In genomic region chr3:189122526-189123205, GRCh38 we compare ENCODE assay signal across 13 cellular contexts. TPM values are rescaled to one million over a fixed set of nuclear protein-coding genes. Genes with fewer than 3 reads are reported as not detected.
DNase-seq lines count a peak whose midpoint lies in the region; ATAC-seq, FAIRE-seq and TF ChIP-seq lines count a peak whose summit lies in the region.
"Had no signal": no experiment of that assay in that cellular context is flagged by ENCODE, and none has a peak within 500 bp of the region (broad histone marks: within the 10 kb centered on the region; RNA-seq: fewer than 3 reads in every experiment).

No MANE protein-coding gene starts in this region.

- POLR2A ChIA-PET in naive thymus-derived CD4-positive, alpha-beta T cell (lab: Charles Lee) = interaction anchor here (0.9 kb wide), 1 partner anchor 14 kb away, joined by 3 read pairs; no protein-coding TSS in a partner anchor

- H3K27me3 Mint-ChIP-seq in activated T-cell treated with anti-CD3 and anti-CD28 coated beads, Interleukin-2, amount 50 U/mL, for 72 hours (ENCODE audit: low read depth) = no peaks in the 10 kb centered on the region
- H3K27me3 Mint-ChIP-seq in naive thymus-derived CD4-positive, alpha-beta T cell = peaks cover 0 to 3% (median 0%) of the 10 kb centered on the region in 5 donors

- H3K9me3 Mint-ChIP-seq in activated T-cell treated with anti-CD3 and anti-CD28 coated beads, Interleukin-2, amount 50 U/mL, for 72 hours = peaks cover 6 to 11% of the 10 kb centered on the region in 2 donors
- peaks cover 0 to 21% (median 10%) of the 10 kb centered on the region in 11 donors for H3K9me3 Mint-ChIP-seq in naive thymus-derived CD4-positive, alpha-beta T cell

- peak overlapping the region; percentile 91 for H3K27ac Mint-ChIP-seq in activated T-cell treated with anti-CD3 and anti-CD28 coated beads, Interleukin-2, amount 50 U/mL, for 72 hours
- no peak overlapping the region for H3K27ac Mint-ChIP-seq in naive thymus-derived CD4-positive, alpha-beta T cell
- H3K27ac Mint-ChIP-seq: H9 had no signal

- TF ChIP-seq CTCF in esophagus squamous epithelium (IDR thresholded peaks at IDR 0.05) (no peak), upper lobe of left lung (IDR thresholded peaks at IDR 0.05) (no peak)

- no peak for TF ChIP-seq EP300 in upper lobe of left lung (IDR thresholded peaks at IDR 0.05)

- FAIRE-seq in GM19239 (lab: Jason Lieb, UNC) = no peak
- FAIRE-seq: GM12891 had no signal

- intact Hi-C loops in esophagus squamous epithelium (cut with DNase I) = no loop called here
- intact Hi-C loops in naive thymus-derived CD4-positive, alpha-beta T cell (cut with micrococcal nuclease) = no loop called here

- 40 to 51% methylated on average over 5 of the region's 5 CpGs for whole genome bisulfite sequencing in esophagus squamous epithelium, 2 donors
- WGBS in upper lobe of left lung, 2 donors = 66 to 70% methylated on average over 5 of the region's 5 CpGs

- H3K36me3 Mint-ChIP-seq in activated T-cell treated with anti-CD3 and anti-CD28 coated beads, Interleukin-2, amount 50 U/mL, for 72 hours (ENCODE audit: insufficient read depth in 2 of 2) = peaks cover 8 to 19% of the 10 kb centered on the region in 2 donors
- peaks cover 0 to 8% (median 0%) of the 10 kb centered on the region in 5 donors for H3K36me3 Mint-ChIP-seq in naive thymus-derived CD4-positive, alpha-beta T cell

- H3K4me1 ChIP-seq in esophagus squamous epithelium = peaks cover 14 to 41% (median 24%) of the 10 kb centered on the region in 3 donors
- peaks cover 0 to 32% of the 10 kb centered on the region in 2 donors for H3K4me1 ChIP-seq in naive thymus-derived CD4-positive, alpha-beta T cell (ENCODE audit: control insufficient read depth in 2 of 2, insufficient read depth in 2 of 2, low read length in 2 of 2)
- peaks cover 0 to 7% (median 5%) of the 10 kb centered on the region in 4 donors for H3K4me1 ChIP-seq in upper lobe of left lung

- TF ChIP-seq POLR2A in esophagus squamous epithelium (IDR thresholded peaks at IDR 0.05) = no peak
- no peak for TF ChIP-seq POLR2A in upper lobe of left lung (IDR thresholded peaks at IDR 0.05)

- H3K9me3 ChIP-seq in esophagus squamous epithelium = peaks cover 0 to 3% (median 0%) of the 10 kb centered on the region in 3 donors
- H3K9me3 ChIP-seq in naive thymus-derived CD4-positive, alpha-beta T cell (ENCODE audit: control insufficient read depth in 2 of 3, low read length in 3 of 3) = peaks cover 0 to 8% (median 0%) of the 10 kb centered on the region in 3 experiments
- H3K9me3 ChIP-seq in upper lobe of left lung = no peaks in the 10 kb centered on the region

- no peaks in the 10 kb centered on the region for H3K4me1 Mint-ChIP-seq in activated T-cell treated with anti-CD3 and anti-CD28 coated beads, Interleukin-2, amount 50 U/mL, for 72 hours (ENCODE audit: low read depth)
- peaks cover 0 to 12% (median 0%) of the 10 kb centered on the region in 7 donors for H3K4me1 Mint-ChIP-seq in naive thymus-derived CD4-positive, alpha-beta T cell

- H3K27ac ChIP-seq in esophagus squamous epithelium = peak overlapping the region; percentile 3 to 67 (median 48)
- H3K27ac ChIP-seq in naive thymus-derived CD4-positive, alpha-beta T cell (ENCODE audit: low read depth, low read length) = no peak overlapping the region
- H3K27ac ChIP-seq in upper lobe of left lung = peak overlapping the region; percentile 11 to 68 (median 56)

- CTCF ChIA-PET in naive thymus-derived CD4-positive, alpha-beta T cell (lab: Charles Lee) = interaction anchor here (1.0 to 1.1 kb wide), 2 partner anchors 22 to 23 kb away, joined by 3 read pairs; no protein-coding TSS in a partner anchor

- no peak for DNase-seq in activated T-cell treated with anti-CD3 and anti-CD28 coated beads, Interleukin-2, amount 50 U/mL, for 72 hours
- no peak for DNase-seq in activated T-cell treated with anti-CD3 and anti-CD28 coated beads, Interleukin-2, amount 50 U/mL, for 48 hours
- no peak for DNase-seq in esophagus squamous epithelium (lab: John Stamatoyannopoulos, UW)
- DNase-seq in naive thymus-derived CD4-positive, alpha-beta T cell = no peak
- DNase-seq in upper lobe of left lung = no peak
- DNase-seq in GM19239 (ENCODE audit: insufficient read length, low spot score) = no peak
- DNase-seq in SKM-1 (lab: John Stamatoyannopoulos, UW; ENCODE audit: unreplicated experiment) = no peak
- DNase-seq: activated CD8-positive, alpha-beta memory T cell treated with anti-CD3 and anti-CD28 coated beads for 24 hours; DND-41; H9; NCI-H345 had no signal

- ATAC-seq in activated T-cell treated with anti-CD3 and anti-CD28 coated beads, Interleukin-2, amount 50 U/mL, for 72 hours (replicated peaks in 1 of 2) = no peak
- ATAC-seq in naive thymus-derived CD4-positive, alpha-beta T cell = no peak
- ATAC-seq in upper lobe of left lung (ENCODE audit: low FRiP score in 2 of 2) (peak in 1 of 2 donors; percentile 26), HG03039 (IDR thresholded peaks at IDR 0.05; ENCODE audit: unreplicated experiment) (no peak)

- H3K4me3 ChIP-seq in esophagus squamous epithelium (peak overlapping the region in 1 of 4 donors; percentile 29), upper lobe of left lung (peak overlapping the region in 2 of 4 donors; percentile 1 to 16)
- H3K4me3 ChIP-seq in naive thymus-derived CD4-positive, alpha-beta T cell (ENCODE audit: low read length) = peak overlapping the region; percentile 50

- H3K27me3 ChIP-seq in esophagus squamous epithelium (no peaks in the 10 kb centered on the region), upper lobe of left lung (no peaks in the 10 kb centered on the region)
- H3K27me3 ChIP-seq in naive thymus-derived CD4-positive, alpha-beta T cell (ENCODE audit: control insufficient read depth in 2 of 2, insufficient read depth in 2 of 2, low read length in 2 of 2) = no peaks in the 10 kb centered on the region

- peak overlapping the region; percentile 17 to 88 for H3K4me3 Mint-ChIP-seq in activated T-cell treated with anti-CD3 and anti-CD28 coated beads, Interleukin-2, amount 50 U/mL, for 72 hours
- no peak overlapping the region for H3K4me3 Mint-ChIP-seq in naive thymus-derived CD4-positive, alpha-beta T cell
- H3K4me3 Mint-ChIP-seq: H9 had no signal

- H3K36me3 ChIP-seq in esophagus squamous epithelium = no peaks in the 10 kb centered on the region
- no peaks in the 10 kb centered on the region for H3K36me3 ChIP-seq in naive thymus-derived CD4-positive, alpha-beta T cell (ENCODE audit: control insufficient read depth in 2 of 3, insufficient read depth in 3 of 3, low read length in 3 of 3)
- no peaks in the 10 kb centered on the region for H3K36me3 ChIP-seq in upper lobe of left lung

RNA-seq across cellular contexts. Expression of gene TPRG1, which starts 49.1 kb away (rescaled TPM):
- 10 to 100 TPM; 24.4 to 25.3 TPM for total RNA-seq in activated T-cell treated with anti-CD3 and anti-CD28 coated beads, Interleukin-2, amount 50 U/mL, for 72 hours
- total RNA-seq in esophagus squamous epithelium = 10 to 100 TPM; 15.1 to 23.3 (median 22.1) TPM
- total RNA-seq in naive thymus-derived CD4-positive, alpha-beta T cell = 1 to 10 TPM in 4 of 5 experiments, under 1 TPM in 1; 0.13 to 5.4 (median 3.3) TPM
- polyA plus RNA-seq in naive thymus-derived CD4-positive, alpha-beta T cell = under 1 TPM; 0.16 to 0.45 TPM
- total RNA-seq in upper lobe of left lung = 10 to 100 TPM; 12.8 to 76.5 (median 25.9) TPM

Comparison
In these comparisons a context has a peak if more than half of its experiments do, and no peak if none do; other contexts are left out.
1. H3K4me3 Mint-ChIP-seq: peak in activated T-cell treated with anti-CD3 and anti-CD28 coated beads, Interleukin-2, amount 50 U/mL, for 72 hours (2 of 2); none in naive thymus-derived CD4-positive, alpha-beta T cell (0 of 10).